ENCODE assay signal across 12 cellular contexts in the genomic region with DNA sequence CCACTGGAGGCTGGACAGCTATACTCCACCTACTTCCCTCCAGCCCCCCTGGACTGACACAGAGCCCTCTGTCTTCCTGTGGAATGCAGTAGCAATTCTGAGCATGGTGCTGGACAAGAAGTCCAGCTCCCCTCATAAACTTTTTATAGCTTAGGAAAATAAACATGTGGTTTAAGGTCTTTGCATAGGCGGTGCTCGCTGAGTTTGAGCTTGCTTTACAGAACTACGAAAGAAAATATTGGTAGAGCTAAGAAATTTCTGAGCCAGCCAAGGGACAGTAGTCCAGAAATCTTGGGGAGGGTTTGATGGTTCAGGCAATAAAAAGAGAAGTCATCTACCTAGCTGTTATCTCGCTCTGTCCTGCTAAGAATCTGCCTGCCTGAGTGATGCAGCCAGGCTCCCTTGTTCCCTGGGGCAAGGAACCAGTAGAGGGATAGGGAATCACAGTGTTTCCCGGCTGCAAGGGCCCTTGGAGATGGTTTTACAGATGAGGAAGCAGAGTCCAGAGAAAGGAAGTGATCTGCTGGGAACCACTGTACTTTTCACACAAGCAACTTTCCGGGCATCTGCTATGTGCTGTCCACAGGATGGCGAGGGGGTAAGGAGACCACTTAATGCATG.
DNase-seq lines count a peak whose midpoint lies in the region; ATAC-seq and TF ChIP-seq lines count a peak whose summit lies in the region.
"Had no signal": no experiment of that assay in that cellular context is flagged by ENCODE, and none has a peak within 500 bp of the region (broad histone marks: within the 10 kb centered on the region; RNA-seq: fewer than 3 reads in every experiment).

No MANE protein-coding gene starts in this region.

- no peaks in the 10 kb centered on the region for H3K36me3 Mint-ChIP-seq in H9 (ENCODE audit: insufficient read depth in 1 of 3, low read depth in 3 of 3)
- H3K36me3 Mint-ChIP-seq: activated naive CD4-positive, alpha-beta T cell treated with anti-CD3 and anti-CD28 coated beads, Interleukin-2, amount 50 U/mL, for 72 hours had no signal

- H2AFZ ChIP-seq in SK-N-SH (ENCODE audit: low read depth) (no peak overlapping the region), H9 (ENCODE audit: low read length) (no peak overlapping the region)

- H3K36me3 ChIP-seq in SK-N-SH (replicated peaks in 1 of 2; ENCODE audit: control insufficient read depth in 1 of 2, insufficient read depth in 2 of 2, low read length in 1 of 2) = no peaks in the 10 kb centered on the region

- H3K4ac ChIP-seq in H9 (ENCODE audit: low read depth, low read length) = no peak overlapping the region

- H4K5ac ChIP-seq in H9 (ENCODE audit: insufficient read length, low read depth, low read length) = no peak overlapping the region

- H3K9me2 ChIP-seq in SK-N-SH = no peaks in the 10 kb centered on the region

- no peak overlapping the region for H3K4me3 Mint-ChIP-seq in H9

- no peak for TF ChIP-seq EP300 in SK-N-SH (IDR thresholded peaks at IDR 0.05; ENCODE audit: borderline replicate concordance in 1 of 2, low read depth in 1 of 2, low read length in 1 of 2)

- no peak overlapping the region for H3K4me3 ChIP-seq in SK-N-SH (ENCODE audit: low read depth in 2 of 2, low read length in 1 of 2)
- H3K4me3 ChIP-seq: dorsolateral prefrontal cortex had no signal

- H3K27ac ChIP-seq in SK-N-SH (ENCODE audit: low read depth in 2 of 2, low read length in 1 of 2) (no peak overlapping the region), H9 (ENCODE audit: insufficient read length, low read depth, low read length) (no peak overlapping the region)
- H3K27ac ChIP-seq: dorsolateral prefrontal cortex had no signal

- H2BK120ac ChIP-seq in H9 (ENCODE audit: low read depth, low read length, poor library complexity, severe bottlenecking) = no peak overlapping the region

- H3K27me3 Mint-ChIP-seq in H9 (ENCODE audit: low read depth) = peaks cover under 1% of the 10 kb centered on the region

- peak; percentile 66 for DNase-seq in SK-N-SH
- peak; percentile 21 for DNase-seq in amniotic stem cell (lab: John Stamatoyannopoulos, UW)
- DNase-seq in left kidney (ENCODE audit: low read depth, low spot score) = peak; percentile 84
- no peak for DNase-seq in putamen (ENCODE audit: low spot score)
- no peak for DNase-seq in H9
- no peak for DNase-seq in cerebellar cortex (ENCODE audit: low spot score)
- DNase-seq: dorsolateral prefrontal cortex, OCI-M1, T-helper 9 cell had no signal

- TF ChIP-seq CTCF in SK-N-SH (IDR thresholded peaks at IDR 0.05) = no peak
- no peak for TF ChIP-seq CTCF in H9 (conservative IDR thresholded peaks at IDR 0.05)

- no peak for TF ChIP-seq RAD21 in SK-N-SH (IDR thresholded peaks at IDR 0.05; ENCODE audit: low read length)

- no peak overlapping the region for H2BK20ac ChIP-seq in H9 (ENCODE audit: low read depth, low read length, poor library complexity, severe bottlenecking)

- H3K18ac ChIP-seq in H9 (ENCODE audit: insufficient read length, low read depth, low read length) = no peak overlapping the region

- H2BK15ac ChIP-seq in H9 (ENCODE audit: low read depth, low read length) = no peak overlapping the region

- no peak overlapping the region; the same call in 1 of the 2 replicates for H3K14ac ChIP-seq in H9 (ENCODE audit: insufficient read depth, low read length)

- H3K9me3 ChIP-seq in SK-N-SH (no peaks in the 10 kb centered on the region), H9 (ENCODE audit: control insufficient read depth, low read depth, low read length) (no peaks in the 10 kb centered on the region)

- no peak overlapping the region for H3K56ac ChIP-seq in H9 (ENCODE audit: insufficient read length, low read depth, low read length)

- H3K23ac ChIP-seq in H9 (ENCODE audit: insufficient read length, low read depth, low read length) = no peak overlapping the region

- no peak overlapping the region for H2BK12ac ChIP-seq in H9 (ENCODE audit: insufficient read length, low read depth, low read length)

- H4K91ac ChIP-seq in H9 (ENCODE audit: insufficient read length, low read depth, low read length) = no peak overlapping the region

- H3K23me2 ChIP-seq in H9 (ENCODE audit: insufficient read length, low read depth, low read length, poor library complexity, severe bottlenecking) = no peaks in the 10 kb centered on the region

- no peak for ATAC-seq in SK-N-SH treated with all-trans-retinoic acid at 6 μM for 48 hours
- ATAC-seq in GM19397 (IDR thresholded peaks at IDR 0.05; ENCODE audit: unreplicated experiment) = no peak
- ATAC-seq: activated naive CD4-positive, alpha-beta T cell treated with anti-CD3 and anti-CD28 coated beads, Interleukin-2, amount 50 U/mL, for 72 hours had no signal

- CTCF ChIA-PET in SK-N-SH (lab: Yijun Ruan, JAX) = no interaction called here

- no peak overlapping the region for H4K8ac ChIP-seq in H9 (replicated peaks; ENCODE audit: insufficient read length, low read depth, low read length)

- no peak overlapping the region for H2AK5ac ChIP-seq in H9 (ENCODE audit: insufficient read length, low read length)

- H4K20me1 ChIP-seq in SK-N-SH (ENCODE audit: insufficient read depth) = no peaks in the 10 kb centered on the region
- no peaks in the 10 kb centered on the region for H4K20me1 ChIP-seq in H9 (ENCODE audit: control insufficient read depth, insufficient read depth, insufficient read length)

- WGBS in SK-N-SH (ENCODE audit: low lambda C conversion rate) = 71% methylated on average over 7 of the region's 7 CpGs
- no CpG with 5 or more reads among the region's 7 CpGs for WGBS in H9 (ENCODE audit: extremely low coverage, insufficient read length, low lambda C conversion rate)

- no peak overlapping the region for H2BK5ac ChIP-seq in H9 (ENCODE audit: insufficient read length, low read length)

- H3K27me3 ChIP-seq in SK-N-SH (ENCODE audit: insufficient read depth) (no peaks in the 10 kb centered on the region), H9 (ENCODE audit: insufficient read depth, low read length) (no peaks in the 10 kb centered on the region)

- H3F3A ChIP-seq in SK-N-SH (replicated peaks; ENCODE audit: insufficient read depth) = no peaks in the 10 kb centered on the region

- POLR2A ChIA-PET in SK-N-SH (lab: Yijun Ruan, JAX) = no interaction called here

- H3K79me2 ChIP-seq in SK-N-SH (ENCODE audit: insufficient read depth) = no peaks in the 10 kb centered on the region
- H3K79me2 ChIP-seq in H9 (ENCODE audit: insufficient read depth, low read length) = no peaks in the 10 kb centered on the region

- H3K27ac Mint-ChIP-seq in H9 = peak overlapping the region in 1 of 3 experiments; percentile 66; a peak in 3 of 7 replicates

- no peak overlapping the region for H3K9ac ChIP-seq in SK-N-SH
- H3K9ac ChIP-seq in H9 (ENCODE audit: extremely low read depth, insufficient read length, low read length) = no peak overlapping the region

- no peaks in the 10 kb centered on the region for H3K79me1 ChIP-seq in H9 (ENCODE audit: insufficient read depth, low read depth, low read length, poor library complexity, severe bottlenecking)

- H3K4me1 ChIP-seq in SK-N-SH (ENCODE audit: control insufficient read depth in 1 of 2, insufficient read depth in 2 of 2, low read depth in 1 of 2, low read length in 1 of 2) (peaks cover 0 to 12% of the 10 kb centered on the region in 2 experiments; a peak in 1 of 4 replicates), H9 (ENCODE audit: insufficient read depth, low read length) (no peaks in the 10 kb centered on the region)

- H3K4me2 ChIP-seq in SK-N-SH (no peak overlapping the region), H9 (ENCODE audit: insufficient read depth, insufficient read length, low read length) (no peak overlapping the region)

- H3K9me3 Mint-ChIP-seq in H9 = no peaks in the 10 kb centered on the region
- H3K9me3 Mint-ChIP-seq: activated naive CD4-positive, alpha-beta T cell treated with anti-CD3 and anti-CD28 coated beads, Interleukin-2, amount 50 U/mL, for 72 hours had no signal

- no peak overlapping the region for H3T11ph ChIP-seq in H9 (ENCODE audit: low read length)

- peaks cover 3 to 4% of the 10 kb centered on the region in 2 experiments; a peak in 1 of 4 replicates for H3K4me1 Mint-ChIP-seq in H9

TF ChIP-seq in SK-N-SH, 30 proteins besides CTCF, POLR2A, EP300 and RAD21 (continues in another document):
- 0 out of 2 replicates have a peak, but pooled peaks have one; percentile 27 for TF ChIP-seq GATA2 (CRISPR knock-in tag; IDR thresholded peaks at IDR 0.05)
- no peak for TF ChIP-seq FOSL2 (IDR thresholded peaks at IDR 0.05; ENCODE audit: borderline replicate concordance, low read depth)
- TF ChIP-seq TEAD4 (IDR thresholded peaks at IDR 0.05; ENCODE audit: borderline replicate concordance, insufficient read depth) = no peak

TF ChIP-seq in SK-N-SH treated with all-trans-retinoic acid at 6 μM for 48 hours, 23 proteins besides CTCF, POLR2A, EP300 and RAD21 (continues in another document):
- TF ChIP-seq ZNF565 (CRISPR knock-in tag; conservative IDR thresholded peaks at IDR 0.05; ENCODE audit: low read depth) = no peak
- no peak for TF ChIP-seq RARB (CRISPR knock-in tag; IDR thresholded peaks at IDR 0.05)
- no peak for TF ChIP-seq ZC3H10 (CRISPR knock-in tag; IDR thresholded peaks at IDR 0.05)
- no peak for TF ChIP-seq GLIS3 (CRISPR knock-in tag; IDR thresholded peaks at IDR 0.05)
- no peak for TF ChIP-seq CSRNP3 (CRISPR knock-in tag; IDR thresholded peaks at IDR 0.05)
- TF ChIP-seq BACH2 (CRISPR knock-in tag; IDR thresholded peaks at IDR 0.05; ENCODE audit: borderline replicate concordance) = no peak
- no peak for TF ChIP-seq PPARA (CRISPR knock-in tag; IDR thresholded peaks at IDR 0.05; ENCODE audit: borderline replicate concordance)
- TF ChIP-seq ZFP3 (CRISPR knock-in tag; IDR thresholded peaks at IDR 0.05) = no peak
- TF ChIP-seq TOX (CRISPR knock-in tag; IDR thresholded peaks at IDR 0.05; ENCODE audit: borderline replicate concordance) = no peak
- TF ChIP-seq OSR1 (CRISPR knock-in tag; IDR thresholded peaks at IDR 0.05) = no peak
- TF ChIP-seq ESRRG (CRISPR knock-in tag; IDR thresholded peaks at IDR 0.05) = no peak

Comparison
In these comparisons a context has a peak if more than half of its experiments do, and no peak if none do; other contexts are left out.
1. DNase-seq: peak in SK-N-SH (single experiment), amniotic stem cell (single experiment) and left kidney (single experiment); none in putamen (single experiment), H9 (single experiment) and cerebellar cortex (single experiment).